Comparison of ENCODE assay signal across 8 cellular contexts in the genomic region with DNA sequence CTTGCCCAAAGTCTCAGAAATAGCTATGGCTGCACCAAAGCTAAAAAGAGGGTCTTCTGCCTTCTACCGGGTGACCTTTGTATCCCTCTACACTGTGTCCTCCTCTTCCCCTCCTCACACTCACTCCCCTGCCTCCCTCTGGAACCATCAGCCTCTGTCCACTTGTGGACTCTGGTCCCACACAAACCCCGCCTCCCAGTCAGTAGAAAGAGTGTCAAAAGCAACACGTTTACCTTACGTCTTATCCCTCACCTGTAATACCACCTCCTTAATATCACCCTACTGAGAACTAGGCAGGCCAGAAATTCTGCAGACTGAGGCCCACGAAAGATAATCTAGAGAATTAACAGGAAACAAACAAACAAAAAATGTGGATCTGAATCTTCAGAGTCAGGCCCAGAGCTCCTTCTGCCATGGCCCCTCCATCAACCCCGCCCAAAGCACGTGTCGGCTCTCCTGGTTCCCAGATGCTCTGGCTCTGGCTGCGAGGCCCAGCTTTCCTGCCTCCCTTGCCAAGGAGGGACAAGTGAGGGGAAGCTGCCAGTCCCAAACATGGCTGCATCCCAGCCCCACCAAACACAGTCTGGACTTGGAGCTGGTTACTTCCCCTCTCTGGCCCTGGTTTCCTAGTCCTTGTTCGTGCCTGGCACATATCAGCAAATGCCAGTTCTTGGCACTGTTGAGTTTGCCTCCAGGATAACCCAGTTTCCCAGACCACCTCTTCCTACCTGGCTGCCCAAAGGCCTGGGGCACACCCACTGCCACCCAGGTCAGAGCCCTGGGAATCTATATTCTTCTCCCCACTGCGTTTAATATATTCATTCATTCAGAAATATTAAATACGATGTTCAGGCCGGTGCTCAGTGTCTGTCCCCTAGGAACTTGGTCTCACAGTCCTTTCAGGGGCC. TPM values are rescaled to one million over a fixed set of nuclear protein-coding genes. Genes with fewer than 3 reads are reported as not detected.
DNase-seq lines count a peak whose midpoint lies in the region; ATAC-seq and TF ChIP-seq lines count a peak whose summit lies in the region.
"Had no signal": no experiment of that assay in that cellular context is flagged by ENCODE, and none has a peak within 500 bp of the region (broad histone marks: within the 10 kb centered on the region; RNA-seq: fewer than 3 reads in every experiment).

No MANE protein-coding gene starts in this region.

- H3K27me3 Mint-ChIP-seq in IgD-negative memory B cell = peaks cover 36% of the 10 kb centered on the region
- peaks cover 1 to 13% (median 13%) of the 10 kb centered on the region in 3 donors for H3K27me3 Mint-ChIP-seq in immature natural killer cell (ENCODE audit: low read depth in 3 of 3)

- peak in 1 of 4 donors; percentile 28 for DNase-seq in body of pancreas
- no peak for DNase-seq in immature natural killer cell
- peak; percentile 37 for DNase-seq in testis
- no peak for DNase-seq in NCI-H1092 (lab: John Stamatoyannopoulos, UW)
- no peak for DNase-seq in DMS53 (lab: John Stamatoyannopoulos, UW)
- DNase-seq in germinal center (ENCODE audit: low spot score) = no peak

- H3K27ac ChIP-seq in body of pancreas (peak overlapping the region; percentile 7 to 97 (median 93)), testis (peak overlapping the region; percentile 92)
- H3K27ac ChIP-seq: KMS-11 had no signal

- no peak for ATAC-seq in body of pancreas

- H3K9me3 ChIP-seq in body of pancreas (no peaks in the 10 kb centered on the region), testis (no peaks in the 10 kb centered on the region)

- WGBS in body of pancreas, 2 donors = 48 to 56% methylated on average over 10 to 13 of the region's 13 CpGs
- WGBS in testis, 2 donors = 56 to 59% methylated on average over 13 of the region's 13 CpGs

- intact Hi-C loops in body of pancreas (cut with DNase I) (no loop called here), testis (cut with DNase I; ENCODE audit: low total_unique reads) (no loop called here)

- H3K4me3 ChIP-seq in body of pancreas = no peak overlapping the region
- H3K4me3 ChIP-seq in testis = no peak overlapping the region

- H3K27ac Mint-ChIP-seq in IgD-negative memory B cell = no peak overlapping the region
- H3K27ac Mint-ChIP-seq in immature natural killer cell = peak overlapping the region in 3 of 6 donors; percentile 53 to 76 (median 71)

- no peak for TF ChIP-seq CTCF in body of pancreas (IDR thresholded peaks at IDR 0.05)
- no peak for TF ChIP-seq CTCF in testis (IDR thresholded peaks at IDR 0.05)

- H3K4me3 Mint-ChIP-seq in IgD-negative memory B cell (peak overlapping the region; percentile 41 to 84 (median 59)), immature natural killer cell (peak overlapping the region; percentile 84 to 89 (median 87))

- H3K36me3 ChIP-seq in body of pancreas (replicated peaks in 1 of 2; ENCODE audit: insufficient read depth in 1 of 2, low read depth in 2 of 2) (no peaks in the 10 kb centered on the region), testis (ENCODE audit: low read depth, missing control alignments) (no peaks in the 10 kb centered on the region)

- H3K4me1 ChIP-seq in body of pancreas (peaks cover 47% of the 10 kb centered on the region), testis (peaks cover 23% of the 10 kb centered on the region)

- TF ChIP-seq POLR2A in body of pancreas (IDR thresholded peaks at IDR 0.05) (no peak), testis (IDR thresholded peaks at IDR 0.05) (no peak)

- peaks cover 0 to 4% (median 1%) of the 10 kb centered on the region in 3 donors for H3K4me1 Mint-ChIP-seq in IgD-negative memory B cell
- peaks cover 19 to 20% of the 10 kb centered on the region in 2 donors for H3K4me1 Mint-ChIP-seq in immature natural killer cell

- H3K9me3 Mint-ChIP-seq in IgD-negative memory B cell (peaks cover 0 to 3% (median 0%) of the 10 kb centered on the region in 3 donors), immature natural killer cell (no peaks in the 10 kb centered on the region)

- H3K36me3 Mint-ChIP-seq in IgD-negative memory B cell (peaks cover 1% of the 10 kb centered on the region), immature natural killer cell (peaks cover 0 to 4% (median 0%) of the 10 kb centered on the region in 3 donors)

- H3K27me3 ChIP-seq in body of pancreas = no peaks in the 10 kb centered on the region
- no peaks in the 10 kb centered on the region for H3K27me3 ChIP-seq in testis

RNA-seq across cellular contexts. Expression of gene ACTN1, which starts 2.7 kb away (rescaled TPM):
- polyA plus RNA-seq in IgD-negative memory B cell (4.2 TPM), immature natural killer cell (1 to 10 TPM; 5.2 to 9.7 (median 9.3) TPM), testis (ENCODE audit: insufficient read depth, low read depth, low replicate concordance) (82.3 TPM)
- total RNA-seq in body of pancreas (10 to 100 TPM; 84.8 to 93.6 TPM), testis (10 to 100 TPM; 51.0 to 69.5 TPM)
